ENCODE assay signal across 1 cellular context in genomic region chr12:121829250-121829918, GRCh38.
TF ChIP-seq lines count a peak whose summit lies in the region.

No MANE protein-coding gene starts in this region.

TF ChIP-seq in HepG2, 621 proteins besides CTCF, POLR2A, EP300 and RAD21:
- TF ChIP-seq MTF2 (CRISPR knock-in tag; IDR thresholded peaks at IDR 0.05; ENCODE audit: borderline replicate concordance), result no peak
- TF ChIP-seq YEATS2 (CRISPR knock-in tag; IDR thresholded peaks at IDR 0.05; ENCODE audit: borderline replicate concordance), result no peak
